8 cellular contexts compared by ENCODE assay signal in genomic region chr2:110770696-110771425, GRCh38. TPM values are rescaled to one million over a fixed set of nuclear protein-coding genes. Genes with fewer than 3 reads are reported as not detected.
A peak's percentile ranks its signal among the peaks of the same experiment; 100 is the strongest.
DNase-seq lines count a peak whose midpoint lies in the region; ATAC-seq and TF ChIP-seq lines count a peak whose summit lies in the region.

No MANE protein-coding gene starts in this region.

- DNase-seq in HT1080 (ENCODE audit: low read depth) (peak; percentile 65), NCI-H82 treated with DMSO at 0.1 percent for 48 hours (lab: John Stamatoyannopoulos, UW; ENCODE audit: unreplicated experiment) (peak; percentile 99), fibroblast of peridontal ligament (ENCODE audit: extremely low read depth) (peak; percentile 40), smooth muscle cell of the brain vasculature (ENCODE audit: low read depth, low spot score) (peak; percentile 9), midbrain (lab: John Stamatoyannopoulos, UW) (no peak)
- DNase-seq in stimulated activated CD4-positive, alpha-beta T cell treated with anti-CD3 and anti-CD28 coated beads, Interleukin-4, amount 100 ng/mL, for 1 hour = no peak

- no peak for TF ChIP-seq POLR2A in GM18505 (IDR thresholded peaks at IDR 0.05; ENCODE audit: borderline replicate concordance, extremely low read depth, insufficient read depth, insufficient read length)

- no peak for ATAC-seq in GM21447 (IDR thresholded peaks at IDR 0.05; ENCODE audit: unreplicated experiment)
- no peak for ATAC-seq in GM18505 (IDR thresholded peaks at IDR 0.05; ENCODE audit: unreplicated experiment)

RNA-seq across cellular contexts. Expression of gene ACOXL, which starts 38.5 kb away (rescaled TPM):
- not detected in 2 replicates for total RNA-seq in HT1080 (2014; rRNA removed; shearing (Covaris generic))
- not detected in 2 replicates for polyA plus RNA-seq in HT1080 (2015; cell fraction: cytosol; rRNA removed)
- not detected in 2 replicates for polyA plus RNA-seq in HT1080 (2015; cell fraction: nucleus; rRNA removed)

Comparison
In these comparisons a context has a peak if more than half of its experiments do, and no peak if none do; other contexts are left out.
1. DNase-seq: peak in HT1080 (single experiment), NCI-H82 treated with DMSO at 0.1 percent for 48 hours (single experiment), fibroblast of peridontal ligament (single experiment) and smooth muscle cell of the brain vasculature (single experiment); none in midbrain (single experiment) and stimulated activated CD4-positive, alpha-beta T cell treated with anti-CD3 and anti-CD28 coated beads, Interleukin-4, amount 100 ng/mL, for 1 hour (single experiment).